15 cellular contexts compared by ENCODE assay signal in the genomic region with DNA sequence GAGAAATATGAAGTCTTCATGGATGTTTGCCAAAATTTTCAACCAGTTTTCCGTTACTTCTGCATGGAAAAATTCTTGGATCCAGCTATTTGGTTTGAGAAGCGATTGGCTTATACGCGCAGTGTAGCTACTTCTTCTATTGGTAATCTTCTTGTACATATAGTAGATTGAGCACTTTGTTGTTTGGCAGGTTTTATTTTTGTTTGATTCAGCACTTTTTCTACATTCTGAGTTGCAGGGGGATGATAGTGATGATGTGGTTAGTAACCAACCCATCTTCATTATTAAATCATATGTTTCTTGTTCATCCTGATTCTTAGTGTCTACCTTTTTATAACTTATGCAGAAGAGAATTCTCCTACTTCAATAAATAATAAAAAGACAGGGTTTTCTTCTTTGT.
DNase-seq lines count a peak whose midpoint lies in the region; ATAC-seq, FAIRE-seq and TF ChIP-seq lines count a peak whose summit lies in the region.
"Had no signal": no experiment of that assay in that cellular context is flagged by ENCODE, and none has a peak within 500 bp of the region (broad histone marks: within the 10 kb centered on the region; RNA-seq: fewer than 3 reads in every experiment).

No MANE protein-coding gene starts in this region.

- no peak overlapping the region for H3K4me2 ChIP-seq in keratinocyte (ENCODE audit: control insufficient read depth, extremely low read depth, insufficient read depth, low read depth, low read length)

- peaks cover 29% of the 10 kb centered on the region for H3K4me1 Mint-ChIP-seq in CD4-positive, alpha-beta T cell (ENCODE audit: low read depth)
- H3K4me1 Mint-ChIP-seq: CD14-positive monocyte had no signal

- H3K79me2 ChIP-seq in keratinocyte (ENCODE audit: control insufficient read depth, insufficient read depth, low read length): no peaks in the 10 kb centered on the region

- dilution Hi-C loops in keratinocyte (cut with MboI; ENCODE audit: extremely low pct_ligation_motif_present, low sequenced_read_pairs): no loop called here

- no peaks in the 10 kb centered on the region for H3K27me3 Mint-ChIP-seq in CD4-positive, alpha-beta T cell

- no peak overlapping the region for H3K9ac ChIP-seq in keratinocyte (ENCODE audit: control insufficient read depth, extremely low read depth, insufficient read depth, low read length)

- no peak for DNase-seq in CD4-positive, alpha-beta T cell
- DNase-seq in NCI-H446 (lab: John Stamatoyannopoulos, UW): peak; percentile 6 to 42
- DNase-seq in keratinocyte (ENCODE audit: low read depth, low spot score): no peak
- no peak for DNase-seq in spleen
- no peak for DNase-seq in SKM-1 (lab: John Stamatoyannopoulos, UW; ENCODE audit: unreplicated experiment)
- DNase-seq: DMS 273 treated with DMSO at 0.1 percent for 48 hours, GOT3, H9, KBM-7 had no signal

- no peak overlapping the region for H3K27ac ChIP-seq in CD4-positive, alpha-beta T cell (ENCODE audit: low read depth, low read length)
- H3K27ac ChIP-seq in keratinocyte (ENCODE audit: control insufficient read depth, insufficient read depth, low read length): no peak overlapping the region
- H3K27ac ChIP-seq in spleen: no peak overlapping the region
- H3K27ac ChIP-seq: HL-60 had no signal

- H3K27ac Mint-ChIP-seq in CD4-positive, alpha-beta T cell: peak overlapping the region; percentile 52
- H3K27ac Mint-ChIP-seq: CD14-positive monocyte, H9 had no signal

- ATAC-seq in CD4-positive, alpha-beta T cell (ENCODE audit: poor library complexity): no peak
- ATAC-seq in HG02973 (IDR thresholded peaks at IDR 0.05; ENCODE audit: unreplicated experiment): no peak
- ATAC-seq: GM12878 had no signal

- TF ChIP-seq CTCF in CD4-positive, alpha-beta T cell (IDR thresholded peaks at IDR 0.05): no peak
- TF ChIP-seq CTCF in keratinocyte (optimal IDR thresholded peaks at IDR 0.05 in 1 of 3, IDR thresholded peaks at IDR 0.05 in 1 of 3, conservative IDR thresholded peaks at IDR 0.05 in 1 of 3; ENCODE audit: extremely low read depth in 1 of 3, insufficient read depth in 2 of 3, low read length in 3 of 3) (no peak), spleen (IDR thresholded peaks at IDR 0.05 in 8 of 11, conservative IDR thresholded peaks at IDR 0.05 in 3 of 11) (no peak)

- H3K4me1 ChIP-seq in keratinocyte (ENCODE audit: control insufficient read depth, extremely low read depth, insufficient read depth, low read length) (peaks cover 10% of the 10 kb centered on the region), spleen (no peaks in the 10 kb centered on the region)

- CTCF ChIA-PET in CD4-positive, alpha-beta T cell (lab: Charles Lee): no interaction called here

- intact Hi-C loops in CD4-positive, alpha-beta T cell (cut with DNase I, micrococcal nuclease): loop anchor here in 1 of 2 experiments (10.0 kb wide), 1 partner anchor 299 kb away; no protein-coding TSS in a partner anchor
- intact Hi-C loops in spleen (cut with DNase I; ENCODE audit: low total_unique reads): no loop called here

- H3K9me3 Mint-ChIP-seq in CD4-positive, alpha-beta T cell: no peaks in the 10 kb centered on the region
- H3K9me3 Mint-ChIP-seq: CD14-positive monocyte, H9 had no signal

- H3K4me3 ChIP-seq in keratinocyte (ENCODE audit: control insufficient read depth in 2 of 3, extremely low read depth in 1 of 3, insufficient read depth in 2 of 3, low read depth in 1 of 3, low read length in 3 of 3) (no peak overlapping the region), spleen (no peak overlapping the region)
- H3K4me3 ChIP-seq: GM12878 had no signal

- POLR2A ChIA-PET in CD4-positive, alpha-beta T cell (lab: Charles Lee): no interaction called here

- TF ChIP-seq POLR2A in spleen (IDR thresholded peaks at IDR 0.05): no peak

- peak; percentile 77 for FAIRE-seq in A204.1 (lab: Jason Lieb, UNC)
- peak; percentile 60 for FAIRE-seq in keratinocyte (lab: Jason Lieb, UNC)
- FAIRE-seq: GM12878, GM18507 had no signal

- no peaks in the 10 kb centered on the region for H4K20me1 ChIP-seq in keratinocyte (ENCODE audit: control insufficient read depth, extremely low read depth, insufficient read depth, low read length)

- 96 to 98% (median 97%) methylated on average over 4 of the region's 4 CpGs for WGBS in spleen, 5 donors

- no peaks in the 10 kb centered on the region for H3K9me3 ChIP-seq in CD4-positive, alpha-beta T cell (ENCODE audit: control insufficient read depth, low read length)
- H3K9me3 ChIP-seq in keratinocyte (ENCODE audit: control insufficient read depth, low read depth, low read length) (no peaks in the 10 kb centered on the region), spleen (no peaks in the 10 kb centered on the region)

- peaks cover 0 to 4% of the 10 kb centered on the region in 2 experiments for H3K36me3 ChIP-seq in keratinocyte (ENCODE audit: control insufficient read depth in 2 of 2, extremely low read depth in 1 of 2, insufficient read depth in 2 of 2, low read length in 2 of 2)
- H3K36me3 ChIP-seq in spleen: peaks cover 0 to 87% (median 43%) of the 10 kb centered on the region in 6 donors

- H3K36me3 Mint-ChIP-seq in CD4-positive, alpha-beta T cell (ENCODE audit: low read depth): peaks cover 90% of the 10 kb centered on the region

- no peaks in the 10 kb centered on the region for H3K9me1 ChIP-seq in keratinocyte (ENCODE audit: control insufficient read depth, extremely low read depth, insufficient read depth, low read length)

- no peak overlapping the region for H2AFZ ChIP-seq in keratinocyte (ENCODE audit: control insufficient read depth, low read length)

- no peaks in the 10 kb centered on the region for H3K27me3 ChIP-seq in CD4-positive, alpha-beta T cell (ENCODE audit: control insufficient read depth, insufficient read depth, low read length)
- no peaks in the 10 kb centered on the region for H3K27me3 ChIP-seq in keratinocyte (ENCODE audit: control insufficient read depth, extremely low read depth, insufficient read depth, low read length)
- no peaks in the 10 kb centered on the region for H3K27me3 ChIP-seq in spleen (replicated peaks in 1 of 7)

- no peak overlapping the region for H3K4me3 Mint-ChIP-seq in CD4-positive, alpha-beta T cell
- H3K4me3 Mint-ChIP-seq: CD14-positive monocyte, H9 had no signal

Comparison
In these comparisons a context has a peak if more than half of its experiments do, and no peak if none do; other contexts are left out.
1. DNase-seq: peak in NCI-H446 (2 of 2); none in CD4-positive, alpha-beta T cell (0 of 10), keratinocyte (single experiment), spleen (single experiment) and SKM-1 (single experiment).